20 cellular contexts compared by ENCODE assay signal in genomic region chr3:71376499-71376898, GRCh38.
"Had no signal": no experiment of that assay in that cellular context is flagged by ENCODE, and none has a peak within 500 bp of the region (broad histone marks: within the 10 kb centered on the region; RNA-seq: fewer than 3 reads in every experiment).

No MANE protein-coding gene starts in this region.

- DNase-seq: activated CD4-positive, alpha-beta T cell treated with anti-CD3 and anti-CD28 coated beads, Interleukin-2, amount 50 U/mL, for 48 hours; activated CD8-positive, alpha-beta memory T cell treated with anti-CD3 and anti-CD28 coated beads, Interleukin-2, amount 10 ng/mL, durations not matched to agents 7 days and 5 days; activated naive CD8-positive, alpha-beta T cell treated with anti-CD3 and anti-CD28 coated beads, Interleukin-2, amount 10 ng/mL, durations not matched to agents 7 days and 5 days; body of pancreas; caudate nucleus; dorsolateral prefrontal cortex; endodermal cell; foreskin fibroblast; left ventricle myocardium superior; ovary; psoas muscle; right cardiac atrium; stimulated activated CD4-positive, alpha-beta T cell treated with anti-CD3 and anti-CD28 coated beads, Interleukin-4, amount 100 ng/mL, for 1 hour; SW 1271; T-helper 2 cell; thyroid gland had no signal

- H3K4me3 ChIP-seq: body of pancreas, dorsolateral prefrontal cortex, ovary, psoas muscle, skin epidermis, thyroid gland had no signal

- ATAC-seq: activated CD8-positive, alpha-beta memory T cell treated with anti-CD3 and anti-CD28 coated beads, Interleukin-2, amount 10 ng/mL, durations not matched to agents 7 days and 5 days; body of pancreas; left ventricle myocardium superior; psoas muscle; right cardiac atrium had no signal

- H3K36me3 ChIP-seq: ovary, thyroid gland had no signal

- H3K27me3 ChIP-seq: body of pancreas, dorsolateral prefrontal cortex, ovary, thyroid gland had no signal

- H3K27ac ChIP-seq: body of pancreas, dorsolateral prefrontal cortex, epithelial cell of prostate, ovary, psoas muscle, skin epidermis, thyroid gland had no signal

- H3K27ac Mint-ChIP-seq: activated CD4-positive, alpha-beta T cell treated with anti-CD3 and anti-CD28 coated beads for 36 hours; activated CD8-positive, alpha-beta memory T cell treated with anti-CD3 and anti-CD28 coated beads, Interleukin-2, amount 10 ng/mL, durations not matched to agents 7 days and 5 days; activated naive CD8-positive, alpha-beta T cell treated with anti-CD3 and anti-CD28 coated beads, Interleukin-2, amount 10 ng/mL, durations not matched to agents 7 days and 5 days; activated T-helper 2 cell treated with anti-CD3 and anti-CD28 coated beads, Interferon-gamma antibody, Interleukin-2, Interleukin-4, amounts not matched to agents 10 μg/mL and 5 μg/mL and 100 μg/mL, durations not matched to agents 14 hours and 24 hours and 36 hours; endodermal cell had no signal

- H3K27me3 Mint-ChIP-seq: activated CD4-positive, alpha-beta T cell treated with anti-CD3 and anti-CD28 coated beads for 36 hours; activated naive CD8-positive, alpha-beta T cell treated with anti-CD3 and anti-CD28 coated beads, Interleukin-2, amount 10 ng/mL, durations not matched to agents 7 days and 5 days had no signal

- H3K9me3 Mint-ChIP-seq: activated T-helper 2 cell treated with anti-CD3 and anti-CD28 coated beads, Interferon-gamma antibody, Interleukin-2, Interleukin-4, amounts not matched to agents 10 μg/mL and 5 μg/mL and 100 μg/mL, durations not matched to agents 14 hours and 24 hours and 36 hours; endodermal cell had no signal

- H3K4me3 Mint-ChIP-seq: activated CD4-positive, alpha-beta T cell treated with anti-CD3 and anti-CD28 coated beads for 36 hours; activated CD8-positive, alpha-beta memory T cell treated with anti-CD3 and anti-CD28 coated beads, Interleukin-2, amount 10 ng/mL, durations not matched to agents 7 days and 5 days; activated naive CD8-positive, alpha-beta T cell treated with anti-CD3 and anti-CD28 coated beads, Interleukin-2, amount 10 ng/mL, durations not matched to agents 7 days and 5 days; endodermal cell had no signal
